Comparison of ENCODE assay signal across 17 cellular contexts in genomic region chr9:95116820-95117204, GRCh38.
DNase-seq lines count a peak whose midpoint lies in the region; ATAC-seq and TF ChIP-seq lines count a peak whose summit lies in the region.
"Had no signal": no experiment of that assay in that cellular context is flagged by ENCODE, and none has a peak within 500 bp of the region (broad histone marks: within the 10 kb centered on the region; RNA-seq: fewer than 3 reads in every experiment).

No MANE protein-coding gene starts in this region.

- TF ChIP-seq CTCF in WTC11 (IDR thresholded peaks at IDR 0.05) (no peak), fibroblast of pulmonary artery (IDR thresholded peaks at IDR 0.05; ENCODE audit: low read length, missing control alignments) (no peak)

- H3K36me3 ChIP-seq in MG63 (peaks cover 5% of the 10 kb centered on the region; the same call in 1 of the 2 replicates), stomach smooth muscle (ENCODE audit: control insufficient read depth in 2 of 2, insufficient read depth in 2 of 2, low read length in 2 of 2) (peaks cover 6 to 16% of the 10 kb centered on the region in 2 donors)

- H3K27me3 ChIP-seq in MG63 (no peaks in the 10 kb centered on the region), stomach smooth muscle (ENCODE audit: control insufficient read depth in 1 of 2, insufficient read depth in 2 of 2, low read length in 2 of 2) (no peaks in the 10 kb centered on the region)

- CTCF ChIA-PET in WTC11 (lab: Charles Lee), result interaction anchor here (0.6 to 6.9 kb wide), 7 partner anchors 12 to 436 kb away, joined by 3 to 128 read pairs (median 7); no protein-coding TSS in a partner anchor

- POLR2A ChIA-PET in WTC11 (lab: Charles Lee), result no interaction called here

- H3K27ac ChIP-seq in stomach smooth muscle (ENCODE audit: low read length), result peak overlapping the region; percentile 31
- H3K27ac ChIP-seq: HL-60 had no signal

- peaks cover 26% of the 10 kb centered on the region for H3K4me1 ChIP-seq in stomach smooth muscle (ENCODE audit: control insufficient read depth, insufficient read depth, low read length)

- H3K9me3 ChIP-seq in MG63 (no peaks in the 10 kb centered on the region), stomach smooth muscle (ENCODE audit: control insufficient read depth in 2 of 2, low read length in 2 of 2) (no peaks in the 10 kb centered on the region)

- DNase-seq in MG63 (peak; percentile 40), WTC11 (ENCODE audit: low spot score) (no peak), fibroblast of pulmonary artery (ENCODE audit: low read depth) (peak; percentile 21), H4 (ENCODE audit: low spot score) (no peak)
- DNase-seq in activated CD4-positive, alpha-beta T cell treated with anti-CD3 and anti-CD28 coated beads, Interleukin-2, amount 50 U/mL, for 1 hour, result no peak
- DNase-seq: activated CD4-positive, alpha-beta T cell treated with anti-CD3 and anti-CD28 coated beads, Interleukin-2, amount 10 ng/mL, durations not matched to agents 24 days and 14 days; activated T-cell treated with anti-CD3 and anti-CD28 coated beads, Interleukin-2, amount 50 U/mL, for 4 hours; KG1; NCI-H1417 treated with DMSO at 0.1 percent for 48 hours; NCI-H510A treated with DMSO at 0.1 percent for 48 hours; OCI-M1 had no signal

- no peaks in the 10 kb centered on the region for H3K9me3 Mint-ChIP-seq in WTC11
- H3K9me3 Mint-ChIP-seq: activated CD4-positive, alpha-beta T cell treated with anti-CD3 and anti-CD28 coated beads, Interleukin-2, amount 10 ng/mL, durations not matched to agents 24 days and 14 days; activated T-cell treated with anti-CD3 and anti-CD28 coated beads, Interleukin-2, amount 50 U/mL, for 4 hours; stimulated activated naive CD8-positive, alpha-beta T cell treated with anti-CD3 and anti-CD28 coated beads, Interleukin-15, Interleukin-2, amounts not matched to agents 100 ng/mL and 50 ng/mL, for 24 hours had no signal

- peaks cover 14% of the 10 kb centered on the region for H3K4me1 Mint-ChIP-seq in WTC11
- H3K4me1 Mint-ChIP-seq: activated CD4-positive, alpha-beta T cell treated with anti-CD3 and anti-CD28 coated beads, Interleukin-2, amount 10 ng/mL, durations not matched to agents 24 days and 14 days had no signal

- peaks cover 5% of the 10 kb centered on the region; the same call in 1 of the 2 replicates for H3K36me3 Mint-ChIP-seq in WTC11

- H3K4me3 Mint-ChIP-seq in WTC11, result no peak overlapping the region
- H3K4me3 Mint-ChIP-seq: activated CD4-positive, alpha-beta T cell treated with anti-CD3 and anti-CD28 coated beads, Interleukin-2, amount 10 ng/mL, durations not matched to agents 24 days and 14 days; activated T-cell treated with anti-CD3 and anti-CD28 coated beads, Interleukin-2, amount 50 U/mL, for 4 hours; stimulated activated naive CD8-positive, alpha-beta T cell treated with anti-CD3 and anti-CD28 coated beads, Interleukin-15, Interleukin-2, amounts not matched to agents 100 ng/mL and 50 ng/mL, for 24 hours had no signal

- peak overlapping the region; percentile 6; the same call in 1 of the 2 replicates for H3K27ac Mint-ChIP-seq in WTC11
- H3K27ac Mint-ChIP-seq: activated CD4-positive, alpha-beta T cell treated with anti-CD3 and anti-CD28 coated beads, Interleukin-2, amount 10 ng/mL, durations not matched to agents 24 days and 14 days; stimulated activated naive CD8-positive, alpha-beta T cell treated with anti-CD3 and anti-CD28 coated beads, Interleukin-15, Interleukin-2, amounts not matched to agents 100 ng/mL and 50 ng/mL, for 24 hours had no signal

- no peaks in the 10 kb centered on the region for H3K27me3 Mint-ChIP-seq in WTC11 (ENCODE audit: low read depth)
- H3K27me3 Mint-ChIP-seq: activated CD4-positive, alpha-beta T cell treated with anti-CD3 and anti-CD28 coated beads, Interleukin-2, amount 10 ng/mL, durations not matched to agents 24 days and 14 days; stimulated activated naive CD8-positive, alpha-beta T cell treated with anti-CD3 and anti-CD28 coated beads, Interleukin-15, Interleukin-2, amounts not matched to agents 100 ng/mL and 50 ng/mL, for 24 hours had no signal

- ATAC-seq in WTC11 (no peak), GM19023 (IDR thresholded peaks at IDR 0.05; ENCODE audit: unreplicated experiment) (no peak), GM21529 (IDR thresholded peaks at IDR 0.05; ENCODE audit: unreplicated experiment) (no peak)
- ATAC-seq: activated T-cell treated with anti-CD3 and anti-CD28 coated beads, Interleukin-2, amount 50 U/mL, for 4 hours; SK-N-SH treated with all-trans-retinoic acid at 6 μM for 48 hours had no signal

- no peak overlapping the region for H3K9ac ChIP-seq in stomach smooth muscle (ENCODE audit: low read length in 2 of 2)

- H3K4me3 ChIP-seq in MG63 (no peak overlapping the region), fibroblast of pulmonary artery (replicated peaks; ENCODE audit: low read depth, low read length) (no peak overlapping the region), stomach smooth muscle (ENCODE audit: low read length in 2 of 2) (no peak overlapping the region)

TF ChIP-seq in WTC11, 78 proteins besides CTCF, POLR2A, EP300 and RAD21 (continues in another document):
- no peak for TF ChIP-seq ZNF219 (CRISPR knock-in tag; IDR thresholded peaks at IDR 0.05; ENCODE audit: borderline replicate concordance)
- TF ChIP-seq SMAD3 (CRISPR knock-in tag; IDR thresholded peaks at IDR 0.05; ENCODE audit: borderline replicate concordance), result no peak
- TF ChIP-seq PRRX2 (CRISPR knock-in tag; IDR thresholded peaks at IDR 0.05), result no peak
- no peak for TF ChIP-seq CBFB (CRISPR knock-in tag; IDR thresholded peaks at IDR 0.05; ENCODE audit: low read depth)
- no peak for TF ChIP-seq ATF6 (CRISPR knock-in tag; IDR thresholded peaks at IDR 0.05)
- no peak for TF ChIP-seq ERG (CRISPR knock-in tag; IDR thresholded peaks at IDR 0.05)
- TF ChIP-seq CREM (CRISPR knock-in tag; IDR thresholded peaks at IDR 0.05), result no peak
- no peak for TF ChIP-seq ZNF512 (CRISPR knock-in tag; IDR thresholded peaks at IDR 0.05; ENCODE audit: borderline replicate concordance)
- TF ChIP-seq ATF2 (CRISPR knock-in tag; IDR thresholded peaks at IDR 0.05; ENCODE audit: borderline replicate concordance, low read depth), result no peak
- TF ChIP-seq USF1 (CRISPR knock-in tag; IDR thresholded peaks at IDR 0.05), result no peak

Comparison
In these comparisons a context has a peak if more than half of its experiments do, and no peak if none do; other contexts are left out.
1. DNase-seq: peak in MG63 (single experiment) and fibroblast of pulmonary artery (single experiment); none in WTC11 (single experiment), H4 (single experiment) and activated CD4-positive, alpha-beta T cell treated with anti-CD3 and anti-CD28 coated beads, Interleukin-2, amount 50 U/mL, for 1 hour (single experiment).